27 cellular contexts compared by ENCODE assay signal in the genomic region with DNA sequence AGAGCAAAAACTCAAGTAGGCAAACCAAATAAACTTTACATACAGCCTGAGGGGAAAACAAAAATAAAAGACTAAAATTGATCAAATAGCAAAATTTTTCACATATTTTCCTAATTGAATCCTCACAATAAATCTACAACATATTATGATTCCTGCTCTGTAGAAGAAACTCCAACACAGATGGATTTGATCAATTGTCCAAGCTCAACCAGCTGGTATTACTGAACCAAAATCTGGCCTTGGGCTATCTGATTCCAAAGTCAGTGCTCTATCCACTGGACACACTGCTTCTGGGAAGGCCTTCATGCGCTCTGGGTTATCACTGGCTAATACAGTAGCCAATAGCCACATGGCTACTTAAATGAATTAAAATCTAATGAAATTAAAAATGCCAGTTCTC.
"Had no signal": no experiment of that assay in that cellular context is flagged by ENCODE, and none has a peak within 500 bp of the region (broad histone marks: within the 10 kb centered on the region; RNA-seq: fewer than 3 reads in every experiment).

No MANE protein-coding gene starts in this region.

- H3K4me3 Mint-ChIP-seq: activated CD4-positive, alpha-beta T cell treated with anti-CD3 and anti-CD28 coated beads for 36 hours; activated CD8-positive, alpha-beta T cell treated with anti-CD3 and anti-CD28 coated beads for 36 hours; activated naive CD8-positive, alpha-beta T cell treated with anti-CD3 and anti-CD28 coated beads, Interleukin-2, amount 10 ng/mL, durations not matched to agents 7 days and 5 days; activated T-cell treated with anti-CD3 and anti-CD28 coated beads, Interleukin-2, amount 50 U/mL, for 72 hours; central memory CD8-positive, alpha-beta T cell had no signal

- H3K9ac ChIP-seq: KMS-11 had no signal

- H3K27ac Mint-ChIP-seq: activated CD4-positive, alpha-beta T cell treated with anti-CD3 and anti-CD28 coated beads for 36 hours; activated CD8-positive, alpha-beta T cell treated with anti-CD3 and anti-CD28 coated beads for 36 hours; activated naive CD8-positive, alpha-beta T cell treated with anti-CD3 and anti-CD28 coated beads, Interleukin-2, amount 10 ng/mL, durations not matched to agents 7 days and 5 days; activated T-cell treated with anti-CD3 and anti-CD28 coated beads, Interleukin-2, amount 50 U/mL, for 72 hours had no signal

- H3K4me2 ChIP-seq: KMS-11 had no signal

- H3K27me3 ChIP-seq: body of pancreas had no signal

- H3K4me3 ChIP-seq: body of pancreas, SK-N-MC had no signal

- ATAC-seq: activated CD4-positive, alpha-beta T cell treated with anti-CD3 and anti-CD28 coated beads for 36 hours; activated CD8-positive, alpha-beta T cell treated with anti-CD3 and anti-CD28 coated beads for 36 hours; activated T-cell treated with anti-CD3 and anti-CD28 coated beads, Interleukin-2, amount 50 U/mL, for 72 hours; body of pancreas; Panc1; Right ventricle myocardium inferior had no signal

- H3K27ac ChIP-seq: body of pancreas, KMS-11, SK-N-MC had no signal

- H3K9me3 Mint-ChIP-seq: activated CD8-positive, alpha-beta T cell treated with anti-CD3 and anti-CD28 coated beads for 36 hours; activated naive CD8-positive, alpha-beta T cell treated with anti-CD3 and anti-CD28 coated beads, Interleukin-2, amount 10 ng/mL, durations not matched to agents 7 days and 5 days; activated T-cell treated with anti-CD3 and anti-CD28 coated beads, Interleukin-2, amount 50 U/mL, for 72 hours; central memory CD8-positive, alpha-beta T cell had no signal

- H3K27me3 Mint-ChIP-seq: activated CD4-positive, alpha-beta T cell treated with anti-CD3 and anti-CD28 coated beads for 36 hours; activated CD8-positive, alpha-beta T cell treated with anti-CD3 and anti-CD28 coated beads for 36 hours; activated naive CD8-positive, alpha-beta T cell treated with anti-CD3 and anti-CD28 coated beads, Interleukin-2, amount 10 ng/mL, durations not matched to agents 7 days and 5 days; central memory CD8-positive, alpha-beta T cell had no signal

- DNase-seq: activated CD4-positive, alpha-beta T cell treated with anti-CD3 and anti-CD28 coated beads for 36 hours; activated CD4-positive, alpha-beta T cell treated with anti-CD3 and anti-CD28 coated beads, Interleukin-2, amount 50 U/mL, for 1 hour; activated CD8-positive, alpha-beta memory T cell treated with anti-CD3 and anti-CD28 coated beads, Interleukin-2, amount 50 U/mL, for 4 hours; activated CD8-positive, alpha-beta T cell treated with anti-CD3 and anti-CD28 coated beads for 36 hours; activated naive CD4-positive, alpha-beta T cell treated with anti-CD3 and anti-CD28 coated beads, Interleukin-2, amount 50 U/mL, for 16 hours; activated naive CD8-positive, alpha-beta T cell treated with anti-CD3 and anti-CD28 coated beads, Interleukin-2, amount 10 ng/mL, durations not matched to agents 7 days and 5 days; activated T-cell treated with anti-CD3 and anti-CD28 coated beads, Interleukin-2, amount 50 U/mL, for 72 hours; aorta; body of pancreas; MV-4-11; NCI-H1092 treated with DMSO at 0.1 percent for 48 hours; NCI-H1417 treated with DMSO at 0.1 percent for 48 hours; NCI-H1694 treated with DMSO at 0.1 percent for 48 hours; NCI-H2029 treated with DMSO at 0.1 percent for 48 hours; NCI-H345; NCI-H510A; NCI-H526 treated with DMSO at 0.1 percent for 48 hours; NCI-H82; RPMI8226; SW 1271; T-helper 2 cell; T1000 had no signal

- H3K9me3 ChIP-seq: body of pancreas had no signal
